In genomic region chr5:134211263-134212031, GRCh38 we compare ENCODE assay signal across 7 cellular contexts. TPM values are rescaled to one million over a fixed set of nuclear protein-coding genes. Genes with fewer than 3 reads are reported as not detected.
DNase-seq lines count a peak whose midpoint lies in the region; ATAC-seq and TF ChIP-seq lines count a peak whose summit lies in the region.
"Not testable (repeated sequence)": the region's sequence is repeated elsewhere in the genome, so short reads cannot be mapped to it uniquely, and the experiment has no call there.

No MANE protein-coding gene starts in this region.

- in situ Hi-C loops in IMR-90 (cut with MboI; ENCODE audit: low sequenced_read_pairs) = not testable (repeated sequence)

- H4K5ac ChIP-seq in IMR-90 (ENCODE audit: low read depth, low read length) = not testable (repeated sequence)

- TF ChIP-seq CTCF in IMR-90 (conservative IDR thresholded peaks at IDR 0.05; ENCODE audit: low read depth, low read length); WERI-Rb-1 (IDR thresholded peaks at IDR 0.05; ENCODE audit: low read depth, low read length); fibroblast of the aortic adventitia (IDR thresholded peaks at IDR 0.05; ENCODE audit: insufficient read depth, low read length); nephron (IDR thresholded peaks at IDR 0.05; ENCODE audit: unreplicated experiment in 3 of 3): not testable (repeated sequence)

- CTCF ChIA-PET in IMR-90 (lab: Yijun Ruan, JAX) = interaction anchor here (0.6 to 1.5 kb wide), 5 partner anchors 11 to 78 kb away, joined by 3 to 5 read pairs (median 4); no protein-coding TSS in a partner anchor

- not testable (repeated sequence) for H3K27me3 ChIP-seq in IMR-90 (ENCODE audit: control insufficient read depth, insufficient read depth, low read length); WERI-Rb-1 (ENCODE audit: insufficient read depth, low read depth, severe bottlenecking)

- TF ChIP-seq RAD21 in IMR-90 (IDR thresholded peaks at IDR 0.05; ENCODE audit: low read length) = not testable (repeated sequence)

- ATAC-seq in IMR-90 (ENCODE audit: low read depth) = peak; percentile 32
- ATAC-seq in central memory CD8-positive, alpha-beta T cell (replicated peaks; ENCODE audit: extremely low read depth, poor library complexity, severe bottlenecking) = not testable (repeated sequence)

- H3K4me2 ChIP-seq in IMR-90 (ENCODE audit: low read depth, low read length) = 0 out of 2 replicates have a peak overlapping the region, but pooled peaks have one; percentile 36

- H3K14ac ChIP-seq in IMR-90 (replicated peaks; ENCODE audit: low read depth, low read length) = not testable (repeated sequence)

- DNase-seq in GM03348 (ENCODE audit: low spot score) (peak; percentile 6), IMR-90 (peak; percentile 73), WERI-Rb-1 (peak; percentile 42), amniotic epithelial cell (ENCODE audit: low read depth) (peak; percentile 86), fibroblast of the aortic adventitia (ENCODE audit: low read depth) (peak; percentile 72)
- not testable (repeated sequence) for DNase-seq in central memory CD8-positive, alpha-beta T cell (ENCODE audit: low spot score in 2 of 2)

- not testable (repeated sequence) for H3K4ac ChIP-seq in IMR-90 (ENCODE audit: low read depth, low read length)

- peak overlapping the region; percentile 28; the same call in 1 of the 2 replicates for H3K27ac ChIP-seq in IMR-90 (ENCODE audit: insufficient read depth, low read length)
- H3K27ac ChIP-seq in WERI-Rb-1 = not testable (repeated sequence)

- H3K9me3 ChIP-seq in IMR-90 (ENCODE audit: control insufficient read depth, insufficient read depth, low read length); WERI-Rb-1 (ENCODE audit: severe bottlenecking): not testable (repeated sequence)

- peak overlapping the region; percentile 8 for H3K4me3 Mint-ChIP-seq in central memory CD8-positive, alpha-beta T cell
- H3K4me3 Mint-ChIP-seq in nephron = not testable (repeated sequence)

- not testable (repeated sequence) for H3K36me3 Mint-ChIP-seq in central memory CD8-positive, alpha-beta T cell (ENCODE audit: insufficient read depth)
- H3K36me3 Mint-ChIP-seq in nephron (ENCODE audit: low read depth) = peaks cover 58% of the 10 kb centered on the region

- not testable (repeated sequence) for H3K56ac ChIP-seq in IMR-90 (ENCODE audit: extremely low read depth, insufficient read depth, low read length)

- H3K4me1 ChIP-seq in IMR-90 (ENCODE audit: control insufficient read depth, insufficient read depth, low read length) = not testable (repeated sequence)

- H3K9ac ChIP-seq in IMR-90 (ENCODE audit: low read depth, low read length) = not testable (repeated sequence)

- H3K4me3 ChIP-seq in IMR-90 (ENCODE audit: insufficient read depth, low read depth, low read length); WERI-Rb-1 (ENCODE audit: low read depth, low read length); fibroblast of the aortic adventitia (ENCODE audit: low read depth, low read length): not testable (repeated sequence)

- H2AFZ ChIP-seq in IMR-90 (replicated peaks; ENCODE audit: low read length, poor library complexity) = not testable (repeated sequence)

- not testable (repeated sequence) for H3K18ac ChIP-seq in IMR-90 (ENCODE audit: low read depth, low read length)

- not testable (repeated sequence) for H2BK120ac ChIP-seq in IMR-90 (ENCODE audit: low read depth, low read length)

- H3K79me1 ChIP-seq in IMR-90 (ENCODE audit: low read depth in 1 of 2, low read length in 2 of 2) = peaks cover 4 to 55% of the 10 kb centered on the region in 2 experiments; a peak in 2 of 4 replicates

- dilution Hi-C loops in IMR-90 (cut with HindIII; ENCODE audit: low sequenced_read_pairs, unreplicated experiment) = not testable (repeated sequence)

- BruUV-seq in IMR-90 (replicated peaks; lab: Mats Ljungman, UMichigan) = not testable (repeated sequence)

- not testable (repeated sequence) for H4K91ac ChIP-seq in IMR-90 (ENCODE audit: insufficient read depth, low read depth, low read length)

- H2BK20ac ChIP-seq in IMR-90 (ENCODE audit: low read depth, low read length) = not testable (repeated sequence)

- H3K9me3 Mint-ChIP-seq in central memory CD8-positive, alpha-beta T cell = not testable (repeated sequence)
- peaks cover 24% of the 10 kb centered on the region for H3K9me3 Mint-ChIP-seq in nephron

- not testable (repeated sequence) for H2AK9ac ChIP-seq in IMR-90 (replicated peaks; ENCODE audit: low read depth, low read length, poor library complexity)

- not testable (repeated sequence) for H4K8ac ChIP-seq in IMR-90 (ENCODE audit: low read depth in 2 of 2, low read length in 2 of 2)

- H3K27me3 Mint-ChIP-seq in central memory CD8-positive, alpha-beta T cell; nephron (ENCODE audit: low read depth): not testable (repeated sequence)

- not testable (repeated sequence) for H3K36me3 ChIP-seq in IMR-90 (ENCODE audit: control insufficient read depth, insufficient read depth, low read length); WERI-Rb-1

- not testable (repeated sequence) for H3K27ac Mint-ChIP-seq in central memory CD8-positive, alpha-beta T cell (ENCODE audit: low read depth)
- H3K27ac Mint-ChIP-seq in nephron = peak overlapping the region; percentile 59 to 78 (median 71)

- POLR2A ChIA-PET in IMR-90 (lab: Charles Lee; ENCODE audit: unreplicated experiment) = interaction anchor here (0.6 kb wide), 2 partner anchors 34 to 1361 kb away, joined by 3 to 6 read pairs; no protein-coding TSS in a partner anchor

- H4K20me1 ChIP-seq in IMR-90 (ENCODE audit: insufficient read depth, low read length) = peaks cover 98% of the 10 kb centered on the region

- not testable (repeated sequence) for H2BK5ac ChIP-seq in IMR-90 (ENCODE audit: low read depth, low read length, poor library complexity, severe bottlenecking)

- not testable (repeated sequence) for TF ChIP-seq POLR2A in IMR-90 (IDR thresholded peaks at IDR 0.05; ENCODE audit: low read depth, low read length)

- not testable (repeated sequence) for H2BK15ac ChIP-seq in IMR-90 (ENCODE audit: low read depth, low read length)

- H3K23ac ChIP-seq in IMR-90 (ENCODE audit: low read depth, low read length) = not testable (repeated sequence)

- H3K4me1 Mint-ChIP-seq in central memory CD8-positive, alpha-beta T cell = peaks cover 69% of the 10 kb centered on the region
- peaks cover 33% of the 10 kb centered on the region for H3K4me1 Mint-ChIP-seq in nephron

- no CpG with 5 or more reads among the region's 14 CpGs for WGBS in IMR-90 (ENCODE audit: extremely low coverage in 2 of 2, insufficient read length in 1 of 2), 2 experiments

- intact Hi-C loops in IMR-90 (cut with micrococcal nuclease) = loop anchor here (5.0 kb wide), 1 partner anchor 56 kb away; no protein-coding TSS in a partner anchor

- not testable (repeated sequence) for H2AK5ac ChIP-seq in IMR-90 (ENCODE audit: low read depth, low read length)

- not testable (repeated sequence) for H3K9me1 ChIP-seq in IMR-90 (ENCODE audit: insufficient read depth, low read length)

TF ChIP-seq in IMR-90, 13 proteins besides CTCF, POLR2A, EP300 and RAD21:
- peak; percentile 36 for TF ChIP-seq BHLHE40 (IDR thresholded peaks at IDR 0.05; ENCODE audit: low read depth, low read length)

RNA-seq across cellular contexts. Expression of gene PPP2CA, which starts 14.4 kb away (rescaled TPM):
- total RNA-seq in IMR-90 (2012; rRNA removed) (70.6 and 191 TPM in 2 replicates), fibroblast of the aortic adventitia (ENCODE audit: low replicate concordance) (76.6 and 137 TPM in 2 replicates)
- 53.9 and 73.6 TPM in 2 replicates for polyA plus RNA-seq in IMR-90 (2012; rRNA removed)
- polyA plus RNA-seq in IMR-90 (2012; cell fraction: cytosol; rRNA removed) = 132 and 188 TPM in 2 replicates
- 79.4 and 83.1 TPM in 2 replicates for polyA plus RNA-seq in IMR-90 (2012; cell fraction: nucleus; rRNA removed; ENCODE audit: low replicate concordance)

RNA-seq across cellular contexts. Expression of gene SKP1, which starts 34.7 kb away (rescaled TPM):
- total RNA-seq in IMR-90 (2012; rRNA removed) = 206 and 360 TPM in 2 replicates
- 512 and 618 TPM in 2 replicates for polyA plus RNA-seq in IMR-90 (2012; rRNA removed)
- polyA plus RNA-seq in IMR-90 (2012; cell fraction: cytosol; rRNA removed) = 90.2 and 168 TPM in 2 replicates
- 18.3 and 186 TPM in 2 replicates for polyA plus RNA-seq in IMR-90 (2012; cell fraction: nucleus; rRNA removed; ENCODE audit: low replicate concordance)
- 271 and 349 TPM in 2 replicates for total RNA-seq in fibroblast of the aortic adventitia (ENCODE audit: low replicate concordance)
